Comparison of ENCODE assay signal across 8 cellular contexts in the genomic region with DNA sequence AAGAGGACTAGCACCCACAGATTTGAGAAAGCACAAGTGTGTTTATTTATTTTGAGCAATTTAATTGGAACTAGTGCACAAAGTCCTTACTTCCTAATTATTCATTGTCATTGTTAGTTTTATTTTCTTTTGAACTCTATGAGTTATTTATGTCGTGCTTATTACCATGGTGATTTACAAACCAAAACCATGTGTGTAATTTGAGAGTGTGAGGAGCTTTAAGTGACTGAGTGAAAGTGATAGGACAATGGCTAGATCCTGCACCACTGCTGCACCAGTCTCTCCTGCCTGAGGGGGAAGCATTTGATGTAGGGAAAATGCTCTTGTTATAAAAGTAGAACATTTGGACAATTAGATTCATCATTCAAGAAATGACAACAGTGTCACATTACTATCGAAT.
DNase-seq lines count a peak whose midpoint lies in the region; ATAC-seq and TF ChIP-seq lines count a peak whose summit lies in the region.

No MANE protein-coding gene starts in this region.

- CTCF ChIA-PET in activated CD4-positive, alpha-beta memory T cell treated with anti-CD3 and anti-CD28 coated beads for 36 hours (lab: Charles Lee) = no interaction called here

- H3K4me3 Mint-ChIP-seq in activated CD4-positive, alpha-beta memory T cell treated with anti-CD3 and anti-CD28 coated beads for 36 hours = no peak overlapping the region

- no peaks in the 10 kb centered on the region for H3K4me1 ChIP-seq in upper lobe of left lung

- POLR2A ChIA-PET in activated CD4-positive, alpha-beta memory T cell treated with anti-CD3 and anti-CD28 coated beads for 36 hours (lab: Charles Lee) = interaction anchor here (1.0 kb wide), 1 partner anchor 9 kb away, joined by 3 read pairs; no protein-coding TSS in a partner anchor

- H3K4me3 ChIP-seq in HFF-Myc (replicated peaks; ENCODE audit: low read depth, low read length) (no peak overlapping the region), SK-N-MC (no peak overlapping the region), fibroblast of the aortic adventitia (ENCODE audit: low read depth, low read length) (no peak overlapping the region), upper lobe of left lung (no peak overlapping the region)

- no peaks in the 10 kb centered on the region for H3K27me3 Mint-ChIP-seq in activated CD4-positive, alpha-beta memory T cell treated with anti-CD3 and anti-CD28 coated beads for 36 hours

- TF ChIP-seq EP300 in upper lobe of left lung (IDR thresholded peaks at IDR 0.05) = no peak

- H3K4me1 Mint-ChIP-seq in activated CD4-positive, alpha-beta memory T cell treated with anti-CD3 and anti-CD28 coated beads for 36 hours (ENCODE audit: low read depth) = peaks cover 17% of the 10 kb centered on the region

- TF ChIP-seq CTCF in HFF-Myc (IDR thresholded peaks at IDR 0.05; ENCODE audit: low read depth, low read length, missing control alignments) (no peak), fibroblast of the aortic adventitia (IDR thresholded peaks at IDR 0.05; ENCODE audit: insufficient read depth, low read length) (peak; percentile 26), upper lobe of left lung (IDR thresholded peaks at IDR 0.05) (no peak)

- ATAC-seq in upper lobe of left lung (ENCODE audit: low FRiP score in 2 of 2) = no peak

- intact Hi-C loops in activated CD4-positive, alpha-beta memory T cell treated with anti-CD3 and anti-CD28 coated beads for 36 hours (cut with micrococcal nuclease) = loop anchor here (5.0 kb wide), 1 partner anchor 36 kb away; no protein-coding TSS in a partner anchor

- DNase-seq in COR-L47 (lab: John Stamatoyannopoulos, UW) = peak; percentile 55
- DNase-seq in HFF-Myc (ENCODE audit: extremely low read depth, low read depth) = peak; percentile 64
- DNase-seq in SK-N-MC (ENCODE audit: low read depth, low spot score) = peak; percentile 22
- peak; percentile 37 for DNase-seq in fibroblast of the aortic adventitia (ENCODE audit: low read depth)
- DNase-seq in activated CD4-positive, alpha-beta memory T cell treated with anti-CD3 and anti-CD28 coated beads for 36 hours = no peak
- no peak for DNase-seq in MV-4-11 (lab: John Stamatoyannopoulos, UW)
- DNase-seq in upper lobe of left lung = no peak
- no peak for DNase-seq in NOMO-1 treated with dmso at 0.1 percent for 144 hours (lab: John Stamatoyannopoulos, UW; ENCODE audit: unreplicated experiment)

- H3K36me3 ChIP-seq in SK-N-MC (ENCODE audit: insufficient read depth, low read length) (no peaks in the 10 kb centered on the region), upper lobe of left lung (no peaks in the 10 kb centered on the region)

- H3K9me3 ChIP-seq in SK-N-MC (ENCODE audit: low read depth, low read length) (no peaks in the 10 kb centered on the region), upper lobe of left lung (no peaks in the 10 kb centered on the region)

- H3K27ac ChIP-seq in SK-N-MC (no peak overlapping the region), upper lobe of left lung (no peak overlapping the region)

- H3K9ac ChIP-seq in SK-N-MC (ENCODE audit: insufficient read length) = no peak overlapping the region

- no peaks in the 10 kb centered on the region for H3K27me3 ChIP-seq in upper lobe of left lung

- no peak overlapping the region for H3K27ac Mint-ChIP-seq in activated CD4-positive, alpha-beta memory T cell treated with anti-CD3 and anti-CD28 coated beads for 36 hours

- WGBS in upper lobe of left lung, 2 donors = 39 to 40% methylated on average over 2 of the region's 2 CpGs

- TF ChIP-seq POLR2A in upper lobe of left lung (IDR thresholded peaks at IDR 0.05) = no peak

- H3K36me3 Mint-ChIP-seq in activated CD4-positive, alpha-beta memory T cell treated with anti-CD3 and anti-CD28 coated beads for 36 hours = peaks cover 3% of the 10 kb centered on the region

- H3K9me3 Mint-ChIP-seq in activated CD4-positive, alpha-beta memory T cell treated with anti-CD3 and anti-CD28 coated beads for 36 hours = no peaks in the 10 kb centered on the region

Comparison
In these comparisons a context has a peak if more than half of its experiments do, and no peak if none do; other contexts are left out.
1. DNase-seq: peak in COR-L47 (single experiment), HFF-Myc (single experiment), SK-N-MC (single experiment) and fibroblast of the aortic adventitia (single experiment); none in activated CD4-positive, alpha-beta memory T cell treated with anti-CD3 and anti-CD28 coated beads for 36 hours (single experiment), MV-4-11 (single experiment), upper lobe of left lung (0 of 2) and NOMO-1 treated with dmso at 0.1 percent for 144 hours (single experiment).